In the genomic region with DNA sequence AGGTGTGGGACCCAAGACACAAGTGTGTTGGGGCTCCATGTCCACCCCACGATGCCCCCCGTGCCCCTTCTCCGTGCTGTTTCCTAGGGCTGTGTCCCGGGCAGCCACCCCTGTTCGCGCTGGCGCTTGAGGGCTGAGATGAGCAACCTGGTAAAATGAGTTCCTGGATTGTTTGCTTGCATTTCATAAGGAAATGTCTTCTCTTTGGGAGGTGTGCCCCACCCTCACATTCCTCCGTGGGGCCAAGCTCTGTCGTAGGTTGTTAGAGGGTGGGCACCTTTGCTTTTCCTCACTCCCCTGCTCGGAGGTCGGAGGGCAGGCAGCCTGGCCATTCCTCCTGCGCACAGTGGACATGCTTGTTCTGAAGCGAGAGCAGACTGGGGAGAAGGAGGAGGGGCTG, we compare ENCODE assay signal across 19 cellular contexts.
DNase-seq lines count a peak whose midpoint lies in the region; ATAC-seq and TF ChIP-seq lines count a peak whose summit lies in the region.
"Had no signal": no experiment of that assay in that cellular context is flagged by ENCODE, and none has a peak within 500 bp of the region (broad histone marks: within the 10 kb centered on the region; RNA-seq: fewer than 3 reads in every experiment).

No MANE protein-coding gene starts in this region.

- no peak overlapping the region for H3K27ac ChIP-seq in CD4-positive, alpha-beta T cell (ENCODE audit: low read depth, low read length)
- H3K27ac ChIP-seq: colonic mucosa, heart left ventricle, psoas muscle, SK-N-MC, thoracic aorta had no signal

- ATAC-seq in CD4-positive, alpha-beta T cell (ENCODE audit: poor library complexity) = no peak
- no peak for ATAC-seq in activated CD8-positive, alpha-beta T cell treated with anti-CD3 and anti-CD28 coated beads, Interleukin-2, amount 10 ng/mL, durations not matched to agents 7 days and 5 days
- ATAC-seq in GM18858 (IDR thresholded peaks at IDR 0.05; ENCODE audit: unreplicated experiment) (no peak), GM18505 (IDR thresholded peaks at IDR 0.05; ENCODE audit: unreplicated experiment) (no peak), GM19035 (IDR thresholded peaks at IDR 0.05; ENCODE audit: unreplicated experiment) (no peak)
- ATAC-seq: heart left ventricle, Panc1, psoas muscle had no signal

- no peak for TF ChIP-seq POLR2A in GM18505 (IDR thresholded peaks at IDR 0.05; ENCODE audit: borderline replicate concordance, extremely low read depth, insufficient read depth, insufficient read length)

- H3K4me3 Mint-ChIP-seq in CD14-positive monocyte = no peak overlapping the region
- no peak overlapping the region for H3K4me3 Mint-ChIP-seq in CD4-positive, alpha-beta T cell
- no peak overlapping the region for H3K4me3 Mint-ChIP-seq in activated CD8-positive, alpha-beta T cell treated with anti-CD3 and anti-CD28 coated beads, Interleukin-2, amount 10 ng/mL, durations not matched to agents 7 days and 5 days
- H3K4me3 Mint-ChIP-seq: B cell, immature natural killer cell had no signal

- H3K9me3 ChIP-seq in CD4-positive, alpha-beta T cell (ENCODE audit: control insufficient read depth, low read length) = no peaks in the 10 kb centered on the region
- H3K9me3 ChIP-seq: colonic mucosa, heart left ventricle, psoas muscle, thoracic aorta had no signal

- peaks cover 1 to 4% (median 3%) of the 10 kb centered on the region in 3 donors for H3K27me3 Mint-ChIP-seq in CD14-positive monocyte (ENCODE audit: low read depth in 3 of 3)
- no peaks in the 10 kb centered on the region for H3K27me3 Mint-ChIP-seq in CD4-positive, alpha-beta T cell
- H3K27me3 Mint-ChIP-seq in activated CD8-positive, alpha-beta T cell treated with anti-CD3 and anti-CD28 coated beads, Interleukin-2, amount 10 ng/mL, durations not matched to agents 7 days and 5 days (ENCODE audit: low read depth) = no peaks in the 10 kb centered on the region
- H3K27me3 Mint-ChIP-seq: B cell; naive thymus-derived CD8-positive, alpha-beta T cell had no signal

- peak overlapping the region in 6 of 7 donors; percentile 5 to 91 (median 72) for H3K27ac Mint-ChIP-seq in CD14-positive monocyte
- peak overlapping the region; percentile 62 for H3K27ac Mint-ChIP-seq in CD4-positive, alpha-beta T cell
- H3K27ac Mint-ChIP-seq in activated CD8-positive, alpha-beta T cell treated with anti-CD3 and anti-CD28 coated beads, Interleukin-2, amount 10 ng/mL, durations not matched to agents 7 days and 5 days = peak overlapping the region; percentile 86
- H3K27ac Mint-ChIP-seq: B cell had no signal

- CTCF ChIA-PET in CD4-positive, alpha-beta T cell (lab: Charles Lee) = no interaction called here
- CTCF ChIA-PET in activated CD8-positive, alpha-beta T cell treated with anti-CD3 and anti-CD28 coated beads, Interleukin-2, amount 10 ng/mL, durations not matched to agents 7 days and 5 days (lab: Charles Lee) = no interaction called here

- intact Hi-C loops in CD14-positive monocyte (cut with micrococcal nuclease) = loop anchor here in 1 of 2 donors (10.0 kb wide), 1 partner anchor 154 kb away; no protein-coding TSS in a partner anchor
- intact Hi-C loops in CD4-positive, alpha-beta T cell (cut with DNase I, micrococcal nuclease) = no loop called here

- POLR2A ChIA-PET in CD4-positive, alpha-beta T cell (lab: Charles Lee) = interaction anchor here (1.0 kb wide), 2 partner anchors 40 to 366 kb away, joined by 3 read pairs; no protein-coding TSS in a partner anchor
- POLR2A ChIA-PET in activated CD8-positive, alpha-beta T cell treated with anti-CD3 and anti-CD28 coated beads, Interleukin-2, amount 10 ng/mL, durations not matched to agents 7 days and 5 days (lab: Charles Lee) = interaction anchor here (1.1 to 2.0 kb wide), 2 partner anchors 29 to 345 kb away, joined by 3 to 5 read pairs; no protein-coding TSS in a partner anchor

- no peak for DNase-seq in CD14-positive monocyte (ENCODE audit: low spot score)
- DNase-seq in CD4-positive, alpha-beta T cell = peak in 1 of 10 experiments; percentile 14
- no peak for DNase-seq in activated CD8-positive, alpha-beta T cell treated with anti-CD3 and anti-CD28 coated beads, Interleukin-2, amount 10 ng/mL, durations not matched to agents 7 days and 5 days
- DNase-seq in mesenteric fat pad (ENCODE audit: low spot score) = peak; percentile 74
- DNase-seq in 8988T = no peak
- DNase-seq: activated CD4-positive, alpha-beta T cell treated with anti-CD3 and anti-CD28 coated beads for 4 hours; colonic mucosa; immature natural killer cell; naive thymus-derived CD8-positive, alpha-beta T cell; NCI-H146 had no signal

- H3K4me1 Mint-ChIP-seq in CD14-positive monocyte = peaks cover 27% of the 10 kb centered on the region
- peaks cover 39% of the 10 kb centered on the region for H3K4me1 Mint-ChIP-seq in CD4-positive, alpha-beta T cell (ENCODE audit: low read depth)
- peaks cover 54% of the 10 kb centered on the region for H3K4me1 Mint-ChIP-seq in activated CD8-positive, alpha-beta T cell treated with anti-CD3 and anti-CD28 coated beads, Interleukin-2, amount 10 ng/mL, durations not matched to agents 7 days and 5 days (ENCODE audit: low read depth)
- H3K4me1 Mint-ChIP-seq: B cell had no signal

- no peaks in the 10 kb centered on the region for H3K27me3 ChIP-seq in CD4-positive, alpha-beta T cell (ENCODE audit: control insufficient read depth, insufficient read depth, low read length)
- H3K27me3 ChIP-seq: colonic mucosa, heart left ventricle had no signal

- H3K9me3 Mint-ChIP-seq in CD14-positive monocyte = peaks cover 6 to 19% (median 14%) of the 10 kb centered on the region in 7 donors
- no peaks in the 10 kb centered on the region for H3K9me3 Mint-ChIP-seq in CD4-positive, alpha-beta T cell
- H3K9me3 Mint-ChIP-seq in activated CD8-positive, alpha-beta T cell treated with anti-CD3 and anti-CD28 coated beads, Interleukin-2, amount 10 ng/mL, durations not matched to agents 7 days and 5 days (ENCODE audit: insufficient read depth) = no peaks in the 10 kb centered on the region
- H3K9me3 Mint-ChIP-seq: immature natural killer cell; naive thymus-derived CD8-positive, alpha-beta T cell had no signal

- no peak for TF ChIP-seq CTCF in CD14-positive monocyte (IDR thresholded peaks at IDR 0.05)
- no peak for TF ChIP-seq CTCF in CD4-positive, alpha-beta T cell (IDR thresholded peaks at IDR 0.05)

- H3K36me3 Mint-ChIP-seq in CD14-positive monocyte = peaks cover 50 to 53% of the 10 kb centered on the region in 2 donors
- H3K36me3 Mint-ChIP-seq in CD4-positive, alpha-beta T cell (ENCODE audit: low read depth) = peaks cover 38% of the 10 kb centered on the region
- H3K36me3 Mint-ChIP-seq in activated CD8-positive, alpha-beta T cell treated with anti-CD3 and anti-CD28 coated beads, Interleukin-2, amount 10 ng/mL, durations not matched to agents 7 days and 5 days (ENCODE audit: low read depth) = peaks cover 57% of the 10 kb centered on the region
